ENCODE assay signal across 9 cellular contexts in genomic region chrX:40107291-40108083, GRCh38. TPM values are rescaled to one million over a fixed set of nuclear protein-coding genes. Genes with fewer than 3 reads are reported as not detected.
DNase-seq lines count a peak whose midpoint lies in the region; ATAC-seq and TF ChIP-seq lines count a peak whose summit lies in the region.
"Had no signal": no experiment of that assay in that cellular context is flagged by ENCODE, and none has a peak within 500 bp of the region (broad histone marks: within the 10 kb centered on the region; RNA-seq: fewer than 3 reads in every experiment).

No MANE protein-coding gene starts in this region.

- H3K9me3 Mint-ChIP-seq in activated CD8-positive, alpha-beta T cell treated with anti-CD3 and anti-CD28 coated beads, Interleukin-2, amount 10 ng/mL, durations not matched to agents 7 days and 5 days (ENCODE audit: insufficient read depth) = no peaks in the 10 kb centered on the region
- peaks cover 3% of the 10 kb centered on the region for H3K9me3 Mint-ChIP-seq in progenitor cell of endocrine pancreas (ENCODE audit: low read depth)

- peaks cover 4% of the 10 kb centered on the region for H4K20me1 ChIP-seq in DND-41 (ENCODE audit: insufficient read depth, low read length)

- POLR2A ChIA-PET in activated CD8-positive, alpha-beta T cell treated with anti-CD3 and anti-CD28 coated beads, Interleukin-2, amount 10 ng/mL, durations not matched to agents 7 days and 5 days (lab: Charles Lee) = no interaction called here

- intact Hi-C loops in heart right ventricle (cut with DNase I) = loop anchor here in 9 of 10 donors (2.0 to 10.0 kb wide), 10 partner anchors 40 to 293 kb away; no protein-coding TSS in a partner anchor

- TF ChIP-seq CTCF in DND-41 (IDR thresholded peaks at IDR 0.05; ENCODE audit: borderline replicate concordance, extremely low read depth, low read length, poor library complexity, severe bottlenecking) = no peak
- TF ChIP-seq CTCF in heart right ventricle (IDR thresholded peaks at IDR 0.05) = no peak
- TF ChIP-seq CTCF in progenitor cell of endocrine pancreas (IDR thresholded peaks at IDR 0.05; ENCODE audit: unreplicated experiment) = no peak

- DNase-seq in DND-41 = no peak
- peak; percentile 80 for DNase-seq in M059J (ENCODE audit: low read depth)
- no peak for DNase-seq in activated CD8-positive, alpha-beta T cell treated with anti-CD3 and anti-CD28 coated beads, Interleukin-2, amount 10 ng/mL, durations not matched to agents 7 days and 5 days
- peak; percentile 36 to 64 for DNase-seq in heart right ventricle
- peak; percentile 18 for DNase-seq in progenitor cell of endocrine pancreas (ENCODE audit: low spot score, unreplicated experiment)
- no peak for DNase-seq in dedifferentiated amniotic fluid mesenchymal stem cell (ENCODE audit: extremely low spot score)
- DNase-seq in NCI-H526 treated with DMSO at 0.1 percent for 48 hours (lab: John Stamatoyannopoulos, UW) = no peak

- H3K4me2 ChIP-seq in DND-41 (ENCODE audit: insufficient read depth, low read length) = peak overlapping the region; percentile 79

- H3K4me1 ChIP-seq in DND-41 (ENCODE audit: insufficient read depth, low read length) = peaks cover 35% of the 10 kb centered on the region
- H3K4me1 ChIP-seq in heart right ventricle = peaks cover 2 to 44% (median 34%) of the 10 kb centered on the region in 9 donors

- peak overlapping the region; percentile 75 for H3K4me3 Mint-ChIP-seq in activated CD8-positive, alpha-beta T cell treated with anti-CD3 and anti-CD28 coated beads, Interleukin-2, amount 10 ng/mL, durations not matched to agents 7 days and 5 days
- peak overlapping the region; percentile 63 for H3K4me3 Mint-ChIP-seq in progenitor cell of endocrine pancreas (ENCODE audit: low read depth)

- H3K27me3 Mint-ChIP-seq in activated CD8-positive, alpha-beta T cell treated with anti-CD3 and anti-CD28 coated beads, Interleukin-2, amount 10 ng/mL, durations not matched to agents 7 days and 5 days (ENCODE audit: low read depth) = no peaks in the 10 kb centered on the region
- no peaks in the 10 kb centered on the region for H3K27me3 Mint-ChIP-seq in progenitor cell of endocrine pancreas

- H3K9ac ChIP-seq in DND-41 (ENCODE audit: low read depth, low read length) = peak overlapping the region; percentile 76

- peaks cover 28% of the 10 kb centered on the region for H3K4me1 Mint-ChIP-seq in activated CD8-positive, alpha-beta T cell treated with anti-CD3 and anti-CD28 coated beads, Interleukin-2, amount 10 ng/mL, durations not matched to agents 7 days and 5 days (ENCODE audit: low read depth)
- peaks cover 15% of the 10 kb centered on the region for H3K4me1 Mint-ChIP-seq in progenitor cell of endocrine pancreas (ENCODE audit: low read depth)

- peak overlapping the region; percentile 96 for H3K27ac ChIP-seq in DND-41 (ENCODE audit: low read length)
- H3K27ac ChIP-seq in heart right ventricle = peak overlapping the region; percentile 85 to 95 (median 92)

- no peaks in the 10 kb centered on the region for H3K36me3 Mint-ChIP-seq in activated CD8-positive, alpha-beta T cell treated with anti-CD3 and anti-CD28 coated beads, Interleukin-2, amount 10 ng/mL, durations not matched to agents 7 days and 5 days (ENCODE audit: low read depth)
- H3K36me3 Mint-ChIP-seq in progenitor cell of endocrine pancreas (ENCODE audit: insufficient read depth) = peaks cover 2% of the 10 kb centered on the region

- H3K36me3 ChIP-seq in DND-41 (ENCODE audit: insufficient read depth, low read length) (no peaks in the 10 kb centered on the region; the same call in 1 of the 2 replicates), heart right ventricle (no peaks in the 10 kb centered on the region)
- H3K36me3 ChIP-seq: SJSA1 had no signal

- no peak for ATAC-seq in DND-41 (ENCODE audit: insufficient read depth, low read depth)
- no peak for ATAC-seq in activated CD8-positive, alpha-beta T cell treated with anti-CD3 and anti-CD28 coated beads, Interleukin-2, amount 10 ng/mL, durations not matched to agents 7 days and 5 days
- ATAC-seq in heart right ventricle = peak; percentile 4 to 54 (median 34)
- ATAC-seq in GM18498 (IDR thresholded peaks at IDR 0.05; ENCODE audit: unreplicated experiment) = no peak

- CTCF ChIA-PET in activated CD8-positive, alpha-beta T cell treated with anti-CD3 and anti-CD28 coated beads, Interleukin-2, amount 10 ng/mL, durations not matched to agents 7 days and 5 days (lab: Charles Lee) = interaction anchor here (0.7 kb wide), 1 partner anchor 10 kb away, joined by 3 read pairs; the partner anchor contains the start of gene BCOR

- H3K9me3 ChIP-seq in DND-41 (ENCODE audit: insufficient read depth, low read length, severe bottlenecking) = no peaks in the 10 kb centered on the region
- peaks cover 0 to 6% (median 0%) of the 10 kb centered on the region in 11 donors for H3K9me3 ChIP-seq in heart right ventricle
- H3K9me3 ChIP-seq: SJSA1 had no signal

- WGBS in heart right ventricle, 2 donors = 13 to 17% methylated on average over 53 to 63 of the region's 68 CpGs

- H2AFZ ChIP-seq in DND-41 (ENCODE audit: low read depth, low read length) = no peak overlapping the region

- H3K79me2 ChIP-seq in DND-41 (ENCODE audit: insufficient read depth, low read length) = peaks cover 67% of the 10 kb centered on the region

- H3K27me3 ChIP-seq in DND-41 (ENCODE audit: insufficient read depth, low read length, poor library complexity) = no peaks in the 10 kb centered on the region
- peaks cover 0 to 87% (median 0%) of the 10 kb centered on the region in 7 donors for H3K27me3 ChIP-seq in heart right ventricle
- H3K27me3 ChIP-seq: SJSA1 had no signal

- H3K27ac Mint-ChIP-seq in activated CD8-positive, alpha-beta T cell treated with anti-CD3 and anti-CD28 coated beads, Interleukin-2, amount 10 ng/mL, durations not matched to agents 7 days and 5 days = peak overlapping the region; percentile 84
- H3K27ac Mint-ChIP-seq in progenitor cell of endocrine pancreas = peak overlapping the region; percentile 93

- H3K4me3 ChIP-seq in DND-41 (ENCODE audit: low read depth in 1 of 2, low read length in 2 of 2) (peak overlapping the region in 1 of 2 experiments; percentile 73; a peak in 2 of 4 replicates), heart right ventricle (peak overlapping the region; percentile 28 to 63 (median 58))

RNA-seq across cellular contexts. Expression of gene BCOR, which starts 9.7 kb away (rescaled TPM):
- 35.5 and 50.6 TPM in 2 replicates for total RNA-seq in M059J (2014; rRNA removed; shearing (Covaris generic))
- 10 to 100 TPM; 41.5 to 45.5 TPM for total RNA-seq in activated CD8-positive, alpha-beta T cell treated with anti-CD3 and anti-CD28 coated beads, Interleukin-2, amount 10 ng/mL, durations not matched to agents 7 days and 5 days
- total RNA-seq in heart right ventricle (10 to 100 TPM; 12.4 to 27.2 (median 19.9) TPM), progenitor cell of endocrine pancreas (20.5 TPM in 2 replicates)
- polyA plus RNA-seq in heart right ventricle = 10 to 100 TPM in 1 of 2 donors, 1 to 10 TPM in 1; 9.1 to 10.5 TPM

Comparison
In these comparisons a context has a peak if more than half of its experiments do, and no peak if none do; other contexts are left out.
1. ATAC-seq: peak in heart right ventricle (8 of 8); none in DND-41 (single experiment), activated CD8-positive, alpha-beta T cell treated with anti-CD3 and anti-CD28 coated beads, Interleukin-2, amount 10 ng/mL, durations not matched to agents 7 days and 5 days (single experiment) and GM18498 (single experiment).
2. DNase-seq: peak in M059J (single experiment), heart right ventricle (2 of 2) and progenitor cell of endocrine pancreas (single experiment); none in DND-41 (single experiment), activated CD8-positive, alpha-beta T cell treated with anti-CD3 and anti-CD28 coated beads, Interleukin-2, amount 10 ng/mL, durations not matched to agents 7 days and 5 days (single experiment), dedifferentiated amniotic fluid mesenchymal stem cell (single experiment) and NCI-H526 treated with DMSO at 0.1 percent for 48 hours (single experiment).